Comparison of ENCODE assay signal across 1 cellular context in genomic region chr11:62501432-62501891, GRCh38.
TF ChIP-seq lines count a peak whose summit lies in the region.

No MANE protein-coding gene starts in this region.

TF ChIP-seq in H1, 55 proteins besides CTCF, POLR2A, EP300 and RAD21 (continued from another document):
- TF ChIP-seq RNF2 (IDR thresholded peaks at IDR 0.05; ENCODE audit: borderline replicate concordance, low read depth, low read length, missing control alignments, poor library complexity, severe bottlenecking): no peak
